Comparison of ENCODE assay signal across 8 cellular contexts in genomic region chr21:36060159-36060921, GRCh38. TPM values are rescaled to one million over a fixed set of nuclear protein-coding genes. Genes with fewer than 3 reads are reported as not detected.
DNase-seq lines count a peak whose midpoint lies in the region; ATAC-seq and TF ChIP-seq lines count a peak whose summit lies in the region.

A gene with protein sequence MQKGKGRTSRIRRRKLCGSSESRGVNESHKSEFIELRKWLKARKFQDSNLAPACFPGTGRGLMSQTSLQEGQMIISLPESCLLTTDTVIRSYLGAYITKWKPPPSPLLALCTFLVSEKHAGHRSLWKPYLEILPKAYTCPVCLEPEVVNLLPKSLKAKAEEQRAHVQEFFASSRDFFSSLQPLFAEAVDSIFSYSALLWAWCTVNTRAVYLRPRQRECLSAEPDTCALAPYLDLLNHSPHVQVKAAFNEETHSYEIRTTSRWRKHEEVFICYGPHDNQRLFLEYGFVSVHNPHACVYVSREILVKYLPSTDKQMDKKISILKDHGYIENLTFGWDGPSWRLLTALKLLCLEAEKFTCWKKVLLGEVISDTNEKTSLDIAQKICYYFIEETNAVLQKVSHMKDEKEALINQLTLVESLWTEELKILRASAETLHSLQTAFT (minus strand): TSS chr21:36060526. CDS start chr21:36058888, 1,638 bp downstream.

- H3K27me3 ChIP-seq in left ventricle myocardium inferior (ENCODE audit: low read depth): no peaks in the 10 kb centered on the region
- H3K27me3 ChIP-seq in prostate gland (replicated peaks; ENCODE audit: insufficient read depth): no peaks in the 10 kb centered on the region

- H3K36me3 ChIP-seq in left ventricle myocardium inferior: peaks cover 31% of the 10 kb centered on the region
- peaks cover 3 to 9% of the 10 kb centered on the region in 2 donors for H3K36me3 ChIP-seq in prostate gland
- peaks cover under 1% of the 10 kb centered on the region for H3K36me3 ChIP-seq in urinary bladder (ENCODE audit: insufficient read depth)

- in situ Hi-C loops in GM13976 (cut with MboI; ENCODE audit: low sequenced_read_pairs, unreplicated experiment): no loop called here

- intact Hi-C loops in T-helper 1 cell treated with Interleukin-12 subunit alpha and Interleukin-12 subunit beta and Interleukin-4 antibody, amounts not matched to agents 30 ng/mL and 1 ng/mL, for 36 hours (cut with micrococcal nuclease): loop anchor here (1.0 to 2.0 kb wide), 8 partner anchors 9 to 1445 kb away; partner anchors contain the start of genes CBR3, CHAF1B, DOP1B and MORC3
- intact Hi-C loops in left ventricle myocardium inferior (cut with micrococcal nuclease) (no loop called here), prostate gland (cut with DNase I) (no loop called here)

- DNase-seq in GM13976 (ENCODE audit: low spot score): peak; percentile 98
- peak; percentile 68 for DNase-seq in NCI-H146 treated with DMSO at 0.1 percent for 48 hours (lab: John Stamatoyannopoulos, UW; ENCODE audit: unreplicated experiment)
- DNase-seq in amniotic epithelial cell (ENCODE audit: low read depth): peak; percentile 86
- peak; percentile 92 for DNase-seq in left ventricle myocardium inferior
- peak; percentile 80 for DNase-seq in prostate gland (ENCODE audit: low spot score)

- H3K27ac ChIP-seq in left ventricle myocardium inferior (replicated peaks) (peak within 1 kb of the TSS; percentile 96), prostate gland (peak within 1 kb of the TSS; percentile 84 to 89), urinary bladder (ENCODE audit: low read depth) (peak within 1 kb of the TSS; percentile 95)

- H3K4me3 ChIP-seq in left ventricle myocardium inferior (peak within 1 kb of the TSS; percentile 87), prostate gland (peak within 1 kb of the TSS; percentile 57 to 61), urinary bladder (ENCODE audit: low read depth, low read length) (peak within 1 kb of the TSS; percentile 62)

- no peaks in the 10 kb centered on the region for H3K9me3 ChIP-seq in left ventricle myocardium inferior (replicated peaks)
- no peaks in the 10 kb centered on the region for H3K9me3 ChIP-seq in prostate gland

- WGBS in prostate gland: under 1% methylated on average over 56 of the region's 57 CpGs
- under 1% methylated on average over 57 of the region's 57 CpGs for WGBS in urinary bladder

- H3K4me1 ChIP-seq in left ventricle myocardium inferior (peaks cover 47% of the 10 kb centered on the region), prostate gland (replicated peaks) (peaks cover 9% of the 10 kb centered on the region), urinary bladder (ENCODE audit: insufficient read depth) (no peaks in the 10 kb centered on the region)

- TF ChIP-seq POLR2A in prostate gland (IDR thresholded peaks at IDR 0.05): peak; percentile 81

- TF ChIP-seq CTCF in GM13976 (IDR thresholded peaks at IDR 0.05; ENCODE audit: borderline replicate concordance, control extremely low read depth, extremely low read depth, insufficient read depth, missing control alignments): no peak
- no peak for TF ChIP-seq CTCF in left ventricle myocardium inferior (IDR thresholded peaks at IDR 0.05; ENCODE audit: borderline replicate concordance)
- TF ChIP-seq CTCF in prostate gland (IDR thresholded peaks at IDR 0.05): no peak

- ATAC-seq in HG02870 (IDR thresholded peaks at IDR 0.05; ENCODE audit: unreplicated experiment): peak; percentile 91

RNA-seq across cellular contexts. Expression of the gene that starts here (rescaled TPM):
- total RNA-seq in T-helper 1 cell treated with Interleukin-12 subunit alpha and Interleukin-12 subunit beta and Interleukin-4 antibody, amounts not matched to agents 30 ng/mL and 1 ng/mL, for 36 hours: 18.4 and 19.0 TPM in 2 replicates
- total RNA-seq in left ventricle myocardium inferior (10.1 TPM), prostate gland (10 to 100 TPM; 19.8 to 36.3 TPM), urinary bladder (33.9 TPM)
- polyA plus RNA-seq in urinary bladder: 13.5 TPM

Comparison
In these comparisons a context has a peak if more than half of its experiments do, and no peak if none do; other contexts are left out.
1. Peak in every context shown above with its lines: DNase-seq, ATAC-seq, H3K4me3 ChIP-seq and H3K27ac ChIP-seq.